Comparison of ENCODE assay signal across 35 cellular contexts in genomic region chr1:48068216-48068615, GRCh38.
"Had no signal": no experiment of that assay in that cellular context is flagged by ENCODE, and none has a peak within 500 bp of the region (broad histone marks: within the 10 kb centered on the region; RNA-seq: fewer than 3 reads in every experiment).

No MANE protein-coding gene starts in this region.

- H3K27me3 ChIP-seq: adrenal gland, ascending aorta, brain microvascular endothelial cell, esophagus muscularis mucosa, heart left ventricle had no signal

- H3K9me3 ChIP-seq: adrenal gland, ascending aorta, esophagus muscularis mucosa, gastrocnemius medialis, heart left ventricle had no signal

- H3K36me3 Mint-ChIP-seq: activated naive CD4-positive, alpha-beta T cell treated with anti-CD3 and anti-CD28 coated beads, Interleukin-2, amount 50 U/mL, for 24 hours; activated naive CD8-positive, alpha-beta T cell treated with anti-CD3 and anti-CD28 coated beads for 36 hours had no signal

- H3K4me3 Mint-ChIP-seq: activated B cell treated with CpG ODN at 0.5 μM for 24 hours; activated CD8-positive, alpha-beta T cell treated with anti-CD3 and anti-CD28 coated beads for 36 hours; activated naive CD4-positive, alpha-beta T cell treated with anti-CD3 and anti-CD28 coated beads, Interleukin-2, amount 50 U/mL, for 24 hours; activated naive CD8-positive, alpha-beta T cell treated with anti-CD3 and anti-CD28 coated beads for 36 hours; activated naive CD8-positive, alpha-beta T cell treated with anti-CD3 and anti-CD28 coated beads, Interleukin-2, amount 50 U/mL, for 24 hours; activated T-cell treated with anti-CD3 and anti-CD28 coated beads, Interleukin-2, amount 50 U/mL, for 4 hours; activated T-helper 17 cell treated with anti-CD3 and anti-CD28 coated beads, Interleukin-2, amount 50 U/mL, for 72 hours; central memory CD8-positive, alpha-beta T cell; dendritic cell treated with granulocyte-macrophage colony-stimulating factor and Interleukin-4, amounts not matched to agents 40 ng/mL and 50 ng/mL, for 4 days; T-helper 17 cell; T-helper 2 cell treated with Interferon-gamma antibody and Interleukin-4, amounts not matched to agents 5 μg/mL and 100 μg/mL, for 36 hours had no signal

- ATAC-seq: activated CD4-positive, CD25-positive, alpha-beta regulatory T cell treated with anti-CD3 and anti-CD28 coated beads, Interleukin-2, amount 50 U/mL, for 24 hours; activated CD8-positive, alpha-beta T cell treated with anti-CD3 and anti-CD28 coated beads for 36 hours; activated naive CD8-positive, alpha-beta T cell treated with anti-CD3 and anti-CD28 coated beads, Interleukin-2, amount 50 U/mL, for 24 hours; activated T-cell treated with anti-CD3 and anti-CD28 coated beads, Interleukin-2, amount 50 U/mL, for 4 hours; activated T-helper 17 cell treated with anti-CD3 and anti-CD28 coated beads, Interleukin-2, amount 50 U/mL, for 72 hours; foreskin keratinocyte; gastrocnemius medialis; heart left ventricle; T-helper 17 cell had no signal

- H3K4me1 ChIP-seq: esophagus muscularis mucosa, foreskin keratinocyte, gastrocnemius medialis had no signal

- H3K9me3 Mint-ChIP-seq: activated B cell treated with CpG ODN at 0.5 μM for 24 hours; activated CD8-positive, alpha-beta T cell treated with anti-CD3 and anti-CD28 coated beads for 36 hours; activated naive CD4-positive, alpha-beta T cell treated with anti-CD3 and anti-CD28 coated beads, Interleukin-2, amount 50 U/mL, for 24 hours; activated naive CD8-positive, alpha-beta T cell treated with anti-CD3 and anti-CD28 coated beads for 36 hours; activated naive CD8-positive, alpha-beta T cell treated with anti-CD3 and anti-CD28 coated beads, Interleukin-2, amount 50 U/mL, for 24 hours; activated T-cell treated with anti-CD3 and anti-CD28 coated beads, Interleukin-2, amount 50 U/mL, for 4 hours; central memory CD8-positive, alpha-beta T cell; dendritic cell treated with granulocyte-macrophage colony-stimulating factor and Interleukin-4, amounts not matched to agents 40 ng/mL and 50 ng/mL, for 4 days; T-helper 2 cell treated with Interferon-gamma antibody and Interleukin-4, amounts not matched to agents 5 μg/mL and 100 μg/mL, for 36 hours had no signal

- H3K4me3 ChIP-seq: adrenal gland, ascending aorta, coronary artery, dorsolateral prefrontal cortex, esophagus muscularis mucosa, gastrocnemius medialis, heart left ventricle had no signal

- H3K27ac ChIP-seq: adrenal gland, brain microvascular endothelial cell, dorsolateral prefrontal cortex, esophagus muscularis mucosa, foreskin keratinocyte, gastrocnemius medialis, heart left ventricle, WERI-Rb-1 had no signal

- H3K36me3 ChIP-seq: adrenal gland, ascending aorta, brain microvascular endothelial cell, esophagus muscularis mucosa, gastrocnemius medialis, heart left ventricle, WERI-Rb-1 had no signal

- DNase-seq: activated B cell treated with CpG ODN at 0.5 μM for 24 hours; activated CD4-positive, alpha-beta T cell treated with anti-CD3 and anti-CD28 coated beads for 48 hours; activated CD4-positive, alpha-beta T cell treated with anti-CD3 and anti-CD28 coated beads, Interleukin-2, amount 50 U/mL, for 1 hour; activated CD4-positive, alpha-beta T cell treated with anti-CD3 and anti-CD28 coated beads, Interleukin-2, amount 50 U/mL, for 48 hours; activated CD8-positive, alpha-beta memory T cell treated with anti-CD3 and anti-CD28 coated beads for 24 hours; activated CD8-positive, alpha-beta T cell treated with anti-CD3 and anti-CD28 coated beads for 36 hours; activated effector memory CD4-positive, alpha-beta T cell treated with Interleukin-2 at 50 U/mL for 16 hours; activated gamma-delta T cell treated with Interleukin-2 at 50 U/mL for 16 hours; activated naive CD4-positive, alpha-beta T cell treated with Interleukin-2 at 50 U/mL for 16 hours; activated naive CD8-positive, alpha-beta T cell treated with anti-CD3 and anti-CD28 coated beads for 36 hours; activated naive CD8-positive, alpha-beta T cell treated with anti-CD3 and anti-CD28 coated beads, Interleukin-2, amount 50 U/mL, for 24 hours; activated T-cell treated with anti-CD3 and anti-CD28 coated beads, Interleukin-2, amount 50 U/mL, for 4 hours; amygdala; brain microvascular endothelial cell; dorsolateral prefrontal cortex; effector memory CD4-positive, alpha-beta T cell; erythroblast; foreskin keratinocyte; gastrocnemius medialis; glutamatergic neuron; heart left ventricle; T-helper 1 cell; T-helper 17 cell; T1000; WERI-Rb-1 had no signal

- H3K27ac Mint-ChIP-seq: activated B cell treated with CpG ODN at 0.5 μM for 24 hours; activated CD8-positive, alpha-beta T cell treated with anti-CD3 and anti-CD28 coated beads for 36 hours; activated naive CD4-positive, alpha-beta T cell treated with anti-CD3 and anti-CD28 coated beads, Interleukin-2, amount 50 U/mL, for 24 hours; activated naive CD8-positive, alpha-beta T cell treated with anti-CD3 and anti-CD28 coated beads for 36 hours; activated naive CD8-positive, alpha-beta T cell treated with anti-CD3 and anti-CD28 coated beads, Interleukin-2, amount 50 U/mL, for 24 hours; activated T-helper 17 cell treated with anti-CD3 and anti-CD28 coated beads, Interleukin-2, amount 50 U/mL, for 72 hours; dendritic cell treated with granulocyte-macrophage colony-stimulating factor and Interleukin-4, amounts not matched to agents 40 ng/mL and 50 ng/mL, for 4 days; T-helper 17 cell; T-helper 2 cell treated with Interferon-gamma antibody and Interleukin-4, amounts not matched to agents 5 μg/mL and 100 μg/mL, for 36 hours had no signal

- H3K4me1 Mint-ChIP-seq: activated B cell treated with CpG ODN at 0.5 μM for 24 hours; activated naive CD4-positive, alpha-beta T cell treated with anti-CD3 and anti-CD28 coated beads, Interleukin-2, amount 50 U/mL, for 24 hours; activated naive CD8-positive, alpha-beta T cell treated with anti-CD3 and anti-CD28 coated beads for 36 hours; activated naive CD8-positive, alpha-beta T cell treated with anti-CD3 and anti-CD28 coated beads, Interleukin-2, amount 50 U/mL, for 24 hours; activated T-helper 17 cell treated with anti-CD3 and anti-CD28 coated beads, Interleukin-2, amount 50 U/mL, for 72 hours; central memory CD8-positive, alpha-beta T cell; T-helper 17 cell had no signal
